9 cellular contexts compared by ENCODE assay signal in genomic region chr15:70091649-70092461, GRCh38. TPM values are rescaled to one million over a fixed set of nuclear protein-coding genes. Genes with fewer than 3 reads are reported as not detected.
A peak's percentile ranks its signal among the peaks of the same experiment; 100 is the strongest.
DNase-seq lines count a peak whose midpoint lies in the region; ATAC-seq and TF ChIP-seq lines count a peak whose summit lies in the region.
"Had no signal": no experiment of that assay in that cellular context is flagged by ENCODE, and none has a peak within 500 bp of the region (broad histone marks: within the 10 kb centered on the region; RNA-seq: fewer than 3 reads in every experiment).

No MANE protein-coding gene starts in this region.

- peak; percentile 85 for DNase-seq in activated CD8-positive, alpha-beta memory T cell treated with anti-CD3 and anti-CD28 coated beads, Interleukin-2, amount 10 ng/mL, durations not matched to agents 7 days and 5 days
- no peak for DNase-seq in activated CD8-positive, alpha-beta memory T cell treated with anti-CD3 and anti-CD28 coated beads, Interleukin-2, amount 50 U/mL, for 4 hours
- DNase-seq in SK-N-DZ (ENCODE audit: low spot score), result peak; percentile 92
- DNase-seq in glutamatergic neuron, result peak; percentile 64
- DNase-seq in suprapubic skin (ENCODE audit: low spot score in 2 of 2), result no peak
- DNase-seq in GM10266 (ENCODE audit: extremely low spot score), result no peak

- H3K27me3 Mint-ChIP-seq in activated CD8-positive, alpha-beta memory T cell treated with anti-CD3 and anti-CD28 coated beads, Interleukin-2, amount 10 ng/mL, durations not matched to agents 7 days and 5 days, result no peaks in the 10 kb centered on the region
- H3K27me3 Mint-ChIP-seq in glutamatergic neuron (ENCODE audit: unreplicated experiment), result peaks cover 10% of the 10 kb centered on the region

- H3K4me1 ChIP-seq in suprapubic skin, result peaks cover 83% of the 10 kb centered on the region

- no peaks in the 10 kb centered on the region for H3K9me3 Mint-ChIP-seq in activated CD8-positive, alpha-beta memory T cell treated with anti-CD3 and anti-CD28 coated beads, Interleukin-2, amount 10 ng/mL, durations not matched to agents 7 days and 5 days (ENCODE audit: low read depth)
- peaks cover 9% of the 10 kb centered on the region for H3K9me3 Mint-ChIP-seq in glutamatergic neuron (ENCODE audit: unreplicated experiment)

- peak overlapping the region; percentile 97 for H3K4me3 ChIP-seq in suprapubic skin
- H3K4me3 ChIP-seq: SJSA1 had no signal

- CTCF ChIA-PET in activated CD8-positive, alpha-beta memory T cell treated with anti-CD3 and anti-CD28 coated beads, Interleukin-2, amount 10 ng/mL, durations not matched to agents 7 days and 5 days (lab: Charles Lee), result interaction anchor here (1.1 to 3.4 kb wide), 6 partner anchors 9 to 629 kb away, joined by 3 to 9 read pairs (median 4); no protein-coding TSS in a partner anchor

- peak overlapping the region; percentile 15 for H3K4me3 Mint-ChIP-seq in activated CD8-positive, alpha-beta memory T cell treated with anti-CD3 and anti-CD28 coated beads, Interleukin-2, amount 10 ng/mL, durations not matched to agents 7 days and 5 days
- peak overlapping the region; percentile 84 for H3K4me3 Mint-ChIP-seq in glutamatergic neuron (ENCODE audit: unreplicated experiment)

- H3K27me3 ChIP-seq in suprapubic skin, result no peaks in the 10 kb centered on the region
- H3K27me3 ChIP-seq: SJSA1 had no signal

- no peak for TF ChIP-seq EP300 in suprapubic skin (IDR thresholded peaks at IDR 0.05)

- WGBS in suprapubic skin, result 58% methylated on average over 12 of the region's 12 CpGs

- H3K9me3 ChIP-seq in suprapubic skin, result no peaks in the 10 kb centered on the region
- H3K9me3 ChIP-seq: SJSA1 had no signal

- H3K4me1 Mint-ChIP-seq in activated CD8-positive, alpha-beta memory T cell treated with anti-CD3 and anti-CD28 coated beads, Interleukin-2, amount 10 ng/mL, durations not matched to agents 7 days and 5 days, result peaks cover 77% of the 10 kb centered on the region
- H3K4me1 Mint-ChIP-seq in glutamatergic neuron (ENCODE audit: low read depth, unreplicated experiment), result peaks cover 65% of the 10 kb centered on the region

- H3K27ac ChIP-seq in suprapubic skin, result peak overlapping the region; percentile 94
- H3K27ac ChIP-seq: SJSA1 had no signal

- no peak for TF ChIP-seq POLR2A in suprapubic skin (IDR thresholded peaks at IDR 0.05)

- no peak for TF ChIP-seq CTCF in glutamatergic neuron (IDR thresholded peaks at IDR 0.05; ENCODE audit: partially characterized antibody, unreplicated experiment)
- no peak for TF ChIP-seq CTCF in suprapubic skin (IDR thresholded peaks at IDR 0.05)
- TF ChIP-seq CTCF in GM10266 (IDR thresholded peaks at IDR 0.05; ENCODE audit: control insufficient read depth, insufficient read depth, low read depth, missing control alignments), result no peak

- ATAC-seq in activated CD8-positive, alpha-beta memory T cell treated with anti-CD3 and anti-CD28 coated beads, Interleukin-2, amount 10 ng/mL, durations not matched to agents 7 days and 5 days, result peak; percentile 43
- ATAC-seq in GM18907 (IDR thresholded peaks at IDR 0.05; ENCODE audit: unreplicated experiment) (no peak), HG02588 (IDR thresholded peaks at IDR 0.05; ENCODE audit: unreplicated experiment) (no peak)

- no peaks in the 10 kb centered on the region for H3K36me3 ChIP-seq in suprapubic skin

- peaks cover 59% of the 10 kb centered on the region for H3K36me3 Mint-ChIP-seq in activated CD8-positive, alpha-beta memory T cell treated with anti-CD3 and anti-CD28 coated beads, Interleukin-2, amount 10 ng/mL, durations not matched to agents 7 days and 5 days
- H3K36me3 Mint-ChIP-seq in glutamatergic neuron (ENCODE audit: unreplicated experiment), result no peaks in the 10 kb centered on the region

- peak overlapping the region; percentile 74 for H3K27ac Mint-ChIP-seq in activated CD8-positive, alpha-beta memory T cell treated with anti-CD3 and anti-CD28 coated beads, Interleukin-2, amount 10 ng/mL, durations not matched to agents 7 days and 5 days
- peak overlapping the region; percentile 79 for H3K27ac Mint-ChIP-seq in glutamatergic neuron (ENCODE audit: unreplicated experiment)

RNA-seq across cellular contexts. Expression of gene TLE3, which starts 5.9 kb away (rescaled TPM):
- total RNA-seq in activated CD8-positive, alpha-beta memory T cell treated with anti-CD3 and anti-CD28 coated beads, Interleukin-2, amount 10 ng/mL, durations not matched to agents 7 days and 5 days, result 10 to 100 TPM; 48.8 to 53.5 TPM
- 72.5 and 97.1 TPM in 2 replicates for polyA plus RNA-seq in SK-N-DZ (2014; cell fraction: cytosol; rRNA removed)
- polyA plus RNA-seq in SK-N-DZ (2014; cell fraction: nucleus; rRNA removed), result 109 and 125 TPM in 2 replicates
- 89.2 TPM for total RNA-seq in glutamatergic neuron (ENCODE audit: unreplicated experiment)
- 100 to 1,000 TPM in 3 of 4 donors, 10 to 100 TPM in 1; 91.2 to 154 (median 137) TPM for total RNA-seq in suprapubic skin

Comparison
In these comparisons a context has a peak if more than half of its experiments do, and no peak if none do; other contexts are left out.
1. DNase-seq: peak in activated CD8-positive, alpha-beta memory T cell treated with anti-CD3 and anti-CD28 coated beads, Interleukin-2, amount 10 ng/mL, durations not matched to agents 7 days and 5 days (single experiment), SK-N-DZ (single experiment) and glutamatergic neuron (single experiment); none in activated CD8-positive, alpha-beta memory T cell treated with anti-CD3 and anti-CD28 coated beads, Interleukin-2, amount 50 U/mL, for 4 hours (single experiment), suprapubic skin (0 of 2) and GM10266 (single experiment).